In the genomic region with DNA sequence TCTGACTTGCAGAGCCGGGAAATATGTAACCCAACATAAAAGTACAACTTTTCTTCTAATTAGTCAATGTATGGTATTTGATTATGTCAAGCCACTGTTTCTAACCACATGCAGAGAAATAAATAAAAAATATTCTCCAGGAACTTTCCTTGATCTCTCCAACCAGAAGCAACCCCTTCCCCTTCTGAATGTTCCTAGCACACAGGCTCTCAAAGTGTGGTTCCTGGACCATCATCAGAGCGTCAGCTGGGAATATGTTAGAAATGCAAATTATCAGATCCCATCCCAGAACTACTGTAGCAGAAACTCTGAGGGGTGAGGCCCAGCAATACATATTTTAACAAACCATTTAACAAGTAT, we compare ENCODE assay signal across 1 cellular context.
TF ChIP-seq lines count a peak whose summit lies in the region.

No MANE protein-coding gene starts in this region.

TF ChIP-seq in WTC11, 78 proteins besides CTCF, POLR2A, EP300 and RAD21 (continued from another document):
- TF ChIP-seq, protein P1, sequence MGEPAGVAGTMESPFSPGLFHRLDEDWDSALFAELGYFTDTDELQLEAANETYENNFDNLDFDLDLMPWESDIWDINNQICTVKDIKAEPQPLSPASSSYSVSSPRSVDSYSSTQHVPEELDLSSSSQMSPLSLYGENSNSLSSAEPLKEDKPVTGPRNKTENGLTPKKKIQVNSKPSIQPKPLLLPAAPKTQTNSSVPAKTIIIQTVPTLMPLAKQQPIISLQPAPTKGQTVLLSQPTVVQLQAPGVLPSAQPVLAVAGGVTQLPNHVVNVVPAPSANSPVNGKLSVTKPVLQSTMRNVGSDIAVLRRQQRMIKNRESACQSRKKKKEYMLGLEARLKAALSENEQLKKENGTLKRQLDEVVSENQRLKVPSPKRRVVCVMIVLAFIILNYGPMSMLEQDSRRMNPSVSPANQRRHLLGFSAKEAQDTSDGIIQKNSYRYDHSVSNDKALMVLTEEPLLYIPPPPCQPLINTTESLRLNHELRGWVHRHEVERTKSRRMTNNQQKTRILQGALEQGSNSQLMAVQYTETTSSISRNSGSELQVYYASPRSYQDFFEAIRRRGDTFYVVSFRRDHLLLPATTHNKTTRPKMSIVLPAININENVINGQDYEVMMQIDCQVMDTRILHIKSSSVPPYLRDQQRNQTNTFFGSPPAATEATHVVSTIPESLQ (CRISPR knock-in tag; IDR thresholded peaks at IDR 0.05): no peak
- TF ChIP-seq ZNF396 (CRISPR knock-in tag; IDR thresholded peaks at IDR 0.05; ENCODE audit: borderline replicate concordance) (no peak), ZNF121 (CRISPR knock-in tag; IDR thresholded peaks at IDR 0.05) (no peak)
- TF ChIP-seq, protein P2, sequence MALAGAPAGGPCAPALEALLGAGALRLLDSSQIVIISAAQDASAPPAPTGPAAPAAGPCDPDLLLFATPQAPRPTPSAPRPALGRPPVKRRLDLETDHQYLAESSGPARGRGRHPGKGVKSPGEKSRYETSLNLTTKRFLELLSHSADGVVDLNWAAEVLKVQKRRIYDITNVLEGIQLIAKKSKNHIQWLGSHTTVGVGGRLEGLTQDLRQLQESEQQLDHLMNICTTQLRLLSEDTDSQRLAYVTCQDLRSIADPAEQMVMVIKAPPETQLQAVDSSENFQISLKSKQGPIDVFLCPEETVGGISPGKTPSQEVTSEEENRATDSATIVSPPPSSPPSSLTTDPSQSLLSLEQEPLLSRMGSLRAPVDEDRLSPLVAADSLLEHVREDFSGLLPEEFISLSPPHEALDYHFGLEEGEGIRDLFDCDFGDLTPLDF (CRISPR knock-in tag; IDR thresholded peaks at IDR 0.05): no peak
- TF ChIP-seq, protein P3, sequence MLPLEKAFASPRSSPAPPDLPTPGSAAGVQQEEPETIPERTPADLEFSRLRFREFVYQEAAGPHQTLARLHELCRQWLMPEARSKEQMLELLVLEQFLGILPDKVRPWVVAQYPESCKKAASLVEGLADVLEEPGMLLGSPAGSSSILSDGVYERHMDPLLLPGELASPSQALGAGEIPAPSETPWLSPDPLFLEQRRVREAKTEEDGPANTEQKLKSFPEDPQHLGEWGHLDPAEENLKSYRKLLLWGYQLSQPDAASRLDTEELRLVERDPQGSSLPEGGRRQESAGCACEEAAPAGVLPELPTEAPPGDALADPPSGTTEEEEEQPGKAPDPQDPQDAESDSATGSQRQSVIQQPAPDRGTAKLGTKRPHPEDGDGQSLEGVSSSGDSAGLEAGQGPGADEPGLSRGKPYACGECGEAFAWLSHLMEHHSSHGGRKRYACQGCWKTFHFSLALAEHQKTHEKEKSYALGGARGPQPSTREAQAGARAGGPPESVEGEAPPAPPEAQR (CRISPR knock-in tag; IDR thresholded peaks at IDR 0.05): no peak
